8 cellular contexts compared by ENCODE assay signal in the genomic region with DNA sequence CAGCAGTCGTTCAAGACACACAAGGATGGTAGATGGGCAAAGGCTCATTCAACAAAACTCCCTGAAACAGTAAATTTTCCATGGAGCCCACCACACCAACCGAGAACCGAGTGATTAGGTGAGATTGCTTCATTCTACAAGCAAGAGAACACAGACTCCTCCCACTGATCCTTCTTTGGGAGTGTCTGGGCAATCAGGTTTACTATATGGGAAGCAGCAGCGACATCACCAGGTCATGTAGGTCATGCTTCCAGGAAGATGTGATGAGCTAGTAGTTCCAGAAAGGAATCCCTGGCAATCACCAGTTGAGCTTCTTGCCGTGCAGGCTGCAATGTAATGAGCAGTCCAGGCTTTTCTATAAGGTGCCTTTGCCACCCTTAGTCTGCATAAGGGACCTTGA.
DNase-seq lines count a peak whose midpoint lies in the region; ATAC-seq, FAIRE-seq and TF ChIP-seq lines count a peak whose summit lies in the region.
"Not testable (repeated sequence)": the region's sequence is repeated elsewhere in the genome, so short reads cannot be mapped to it uniquely, and the experiment has no call there.

No MANE protein-coding gene starts in this region.

- not testable (repeated sequence) for H2BK5ac ChIP-seq in H1 (ENCODE audit: low read depth, low read length)

- not testable (repeated sequence) for H3K27me3 Mint-ChIP-seq in astrocyte (ENCODE audit: low read depth, unreplicated experiment)

- DNase-seq in A549 (ENCODE audit: low read depth in 1 of 2, low spot score in 1 of 2); GM19239 (ENCODE audit: insufficient read length, low spot score); astrocyte (ENCODE audit: low read depth); H1 (ENCODE audit: low read depth in 1 of 2, low spot score in 2 of 2); left colon; mucosa of descending colon: not testable (repeated sequence)
- DNase-seq in OCI-M1 (lab: John Stamatoyannopoulos, UW), result peak; percentile 0

- H4K8ac ChIP-seq in H1 (ENCODE audit: extremely low read depth, insufficient read depth, low read length), result not testable (repeated sequence)

- not testable (repeated sequence) for H3K27ac ChIP-seq in A549; astrocyte (ENCODE audit: low read depth, low read length); H1 (ENCODE audit: low read depth, low read length)
- 0 out of 2 replicates have a peak overlapping the region, but pooled peaks have one; percentile 30 for H3K27ac ChIP-seq in DOHH2 (ENCODE audit: low read depth, low read length)

- FAIRE-seq in A549 (lab: Jason Lieb, UNC), result peak; percentile 78
- FAIRE-seq in GM19239 (lab: Jason Lieb, UNC), result peak; percentile 78
- peak; percentile 100 for FAIRE-seq in astrocyte (lab: Jason Lieb, UNC)
- peak; percentile 94 for FAIRE-seq in H1 (lab: Jason Lieb, UNC)

- not testable (repeated sequence) for H4K91ac ChIP-seq in H1 (replicated peaks; ENCODE audit: insufficient read length, low read length)

- POLR2A ChIA-PET in A549 (lab: Yijun Ruan, JAX); H1 (lab: Charles Lee; ENCODE audit: partially characterized antibody): not testable (repeated sequence)

- not testable (repeated sequence) for TF ChIP-seq EP300 in A549 (IDR thresholded peaks at IDR 0.05); H1 (IDR thresholded peaks at IDR 0.05; ENCODE audit: borderline replicate concordance in 1 of 2, low read depth in 2 of 2, low read length in 2 of 2)

- H2BK120ac ChIP-seq in H1 (replicated peaks; ENCODE audit: low read depth, low read length), result not testable (repeated sequence)

- not testable (repeated sequence) for H3K27me3 ChIP-seq in DOHH2 (ENCODE audit: control insufficient read depth, low read length); astrocyte (ENCODE audit: insufficient read depth, low read length); H1 (replicated peaks in 1 of 4; ENCODE audit: control insufficient read depth in 3 of 4, extremely low read depth in 1 of 4, insufficient read depth in 3 of 4, low read length in 3 of 4)

- H2BK12ac ChIP-seq in H1 (ENCODE audit: low read depth, low read length), result not testable (repeated sequence)

- H3K79me2 ChIP-seq in DOHH2 (ENCODE audit: control insufficient read depth, low read length); astrocyte (ENCODE audit: insufficient read depth, low read length); H1 (ENCODE audit: control insufficient read depth in 1 of 2, insufficient read depth in 2 of 2, low read length in 2 of 2): not testable (repeated sequence)

- ATAC-seq in A549, result not testable (repeated sequence)
- ATAC-seq in left colon (peak; percentile 60), mucosa of descending colon (peak; percentile 51)

- not testable (repeated sequence) for H2AK5ac ChIP-seq in H1 (ENCODE audit: low read depth, low read length)

- H3K4ac ChIP-seq in H1 (replicated peaks; ENCODE audit: insufficient read length, low read depth, low read length), result not testable (repeated sequence)

- TF ChIP-seq RAD21 in A549 (conservative IDR thresholded peaks at IDR 0.05 in 1 of 2, IDR thresholded peaks at IDR 0.05 in 1 of 2); H1 (IDR thresholded peaks at IDR 0.05 in 1 of 2, conservative IDR thresholded peaks at IDR 0.05 in 1 of 2; ENCODE audit: low read depth in 2 of 2, low read length in 2 of 2): not testable (repeated sequence)

- not testable (repeated sequence) for H3F3A ChIP-seq in DOHH2 (ENCODE audit: control insufficient read depth, insufficient read depth)

- CTCF ChIA-PET in A549 (lab: Yijun Ruan, JAX), result not testable (repeated sequence)
- CTCF ChIA-PET in H1 (lab: Charles Lee; ENCODE audit: partially characterized antibody), result interaction anchor here (0.9 to 2.0 kb wide), 2 partner anchors 8 to 31 kb away, joined by 3 to 5 read pairs; no protein-coding TSS in a partner anchor

- H2AFZ ChIP-seq in astrocyte (ENCODE audit: low read depth, low read length); H1 (ENCODE audit: low read length): not testable (repeated sequence)

- not testable (repeated sequence) for H4K20me1 ChIP-seq in DOHH2 (ENCODE audit: control insufficient read depth, insufficient read depth, low read depth, low read length); astrocyte (ENCODE audit: insufficient read depth, low read length); H1 (replicated peaks in 1 of 2; ENCODE audit: control insufficient read depth in 1 of 2, insufficient read depth in 2 of 2, low read length in 2 of 2)

- not testable (repeated sequence) for H3K4me3 ChIP-seq in A549; DOHH2 (ENCODE audit: low read length); astrocyte (ENCODE audit: insufficient read depth, low read depth, low read length); H1 (ENCODE audit: extremely low read depth in 1 of 4, insufficient read depth in 2 of 4, low read depth in 3 of 4, low read length in 4 of 4); mucosa of descending colon

- WGBS in A549 (ENCODE audit: missing lambda C conversion rate), result 2% methylated on average over 4 of the region's 5 CpGs
- WGBS in H1 (ENCODE audit: extremely low coverage in 1 of 2, insufficient coverage in 1 of 2, insufficient read length in 1 of 2, insufficient replicate concordance in 2 of 2, low coverage in 1 of 2, low lambda C conversion rate in 2 of 2, missing lambda C conversion rate in 1 of 2), 2 experiments, result 88% methylated on average over 3 of the region's 5 CpGs; no CpG with 5 or more reads in 1 of the 2 experiments

- not testable (repeated sequence) for H3K23ac ChIP-seq in H1 (ENCODE audit: insufficient read length)

- not testable (repeated sequence) for H3K36me3 ChIP-seq in DOHH2 (ENCODE audit: control insufficient read depth, low read length); astrocyte (ENCODE audit: insufficient read depth, low read length); H1 (ENCODE audit: control insufficient read depth in 2 of 4, insufficient read depth in 4 of 4, low read length in 3 of 4); mucosa of descending colon (ENCODE audit: low read depth)

- H3K79me1 ChIP-seq in H1 (ENCODE audit: low read depth, low read length), result not testable (repeated sequence)

- TF ChIP-seq POLR2A in A549 (IDR thresholded peaks at IDR 0.05; ENCODE audit: low read length); H1 (IDR thresholded peaks at IDR 0.05; ENCODE audit: control extremely low read depth in 1 of 2, low read depth in 2 of 2, low read length in 2 of 2): not testable (repeated sequence)

- not testable (repeated sequence) for H3K9me2 ChIP-seq in DOHH2 (replicated peaks; ENCODE audit: control insufficient read depth, low read length)

- not testable (repeated sequence) for H3K4me2 ChIP-seq in A549; astrocyte (ENCODE audit: low read length); H1 (ENCODE audit: insufficient read depth in 1 of 2, low read depth in 2 of 2, low read length in 2 of 2)
- peak overlapping the region; percentile 40; the same call in 1 of the 2 replicates for H3K4me2 ChIP-seq in DOHH2 (ENCODE audit: low read length)

- H3K18ac ChIP-seq in H1 (ENCODE audit: extremely low read depth, low read length), result not testable (repeated sequence)

- H3K4me1 ChIP-seq in A549; astrocyte (ENCODE audit: insufficient read depth, low read length); H1 (replicated peaks in 1 of 4; ENCODE audit: control insufficient read depth in 3 of 4, insufficient read depth in 4 of 4, low read length in 3 of 4); mucosa of descending colon (ENCODE audit: low read depth): not testable (repeated sequence)
- H3K4me1 ChIP-seq in DOHH2 (ENCODE audit: control insufficient read depth, low read length), result peaks cover 13% of the 10 kb centered on the region

- H3K9me3 ChIP-seq in A549; DOHH2 (ENCODE audit: control insufficient read depth, insufficient read depth, low read length); astrocyte (ENCODE audit: insufficient read depth, low read depth, low read length); H1 (ENCODE audit: insufficient read depth in 2 of 2, low read depth in 1 of 2, low read length in 1 of 2); mucosa of descending colon: not testable (repeated sequence)

- not testable (repeated sequence) for H3K14ac ChIP-seq in H1 (ENCODE audit: insufficient read length)

- not testable (repeated sequence) for H4K5ac ChIP-seq in H1 (ENCODE audit: insufficient read length, low read depth, low read length)

- not testable (repeated sequence) for H3K27ac Mint-ChIP-seq in astrocyte (ENCODE audit: unreplicated experiment)

- not testable (repeated sequence) for H3K9me3 Mint-ChIP-seq in astrocyte (ENCODE audit: unreplicated experiment)

- not testable (repeated sequence) for H3K56ac ChIP-seq in H1 (replicated peaks; ENCODE audit: insufficient read length, low read depth, low read length)

- not testable (repeated sequence) for H2BK15ac ChIP-seq in H1 (ENCODE audit: low read length)

- not testable (repeated sequence) for H3K4me1 Mint-ChIP-seq in astrocyte (ENCODE audit: low read depth, unreplicated experiment)

- H3K23me2 ChIP-seq in H1 (ENCODE audit: low read depth, low read length), result not testable (repeated sequence)

- not testable (repeated sequence) for H3K36me3 Mint-ChIP-seq in astrocyte (ENCODE audit: low read depth, unreplicated experiment)

- intact Hi-C loops in left colon (cut with DNase I, micrococcal nuclease); mucosa of descending colon (cut with DNase I, micrococcal nuclease): not testable (repeated sequence)

- H3K4me3 Mint-ChIP-seq in astrocyte (ENCODE audit: unreplicated experiment), result not testable (repeated sequence)

- not testable (repeated sequence) for H3K9ac ChIP-seq in astrocyte (ENCODE audit: low read length); H1 (replicated peaks in 1 of 4; ENCODE audit: extremely low read depth in 1 of 4, low read depth in 3 of 4, low read length in 3 of 4)

- TF ChIP-seq CTCF in A549 (IDR thresholded peaks at IDR 0.05); DOHH2 (IDR thresholded peaks at IDR 0.05; ENCODE audit: low read depth, low read length, poor library complexity, severe bottlenecking); astrocyte (IDR thresholded peaks at IDR 0.05; ENCODE audit: insufficient read depth, low read depth, low read length); H1 (IDR thresholded peaks at IDR 0.05; ENCODE audit: control extremely low read depth in 1 of 3, insufficient read depth in 1 of 3, low read depth in 1 of 3, low read length in 3 of 3); mucosa of descending colon (IDR thresholded peaks at IDR 0.05): not testable (repeated sequence)

- not testable (repeated sequence) for H2BK20ac ChIP-seq in H1 (ENCODE audit: low read length)
